ENCODE assay signal across 30 cellular contexts in the genomic region with DNA sequence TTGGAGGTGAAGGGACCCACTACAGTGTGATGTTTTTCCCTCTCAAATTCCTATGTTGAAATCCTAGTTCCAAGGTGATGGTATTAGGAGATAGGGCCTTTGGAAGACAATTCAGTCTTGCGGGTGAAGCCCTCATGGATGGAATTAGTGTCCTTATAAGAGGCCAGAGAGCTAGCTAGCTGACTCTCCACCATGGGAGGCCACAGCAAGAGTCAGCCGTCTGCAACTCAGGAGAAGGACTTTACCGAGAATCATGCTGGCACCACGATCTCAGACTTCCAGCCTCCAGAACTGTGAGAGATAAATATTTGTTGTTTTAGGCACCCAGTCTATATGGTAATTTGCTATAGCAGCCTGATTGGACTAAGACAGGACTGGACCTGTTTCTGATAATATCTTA.
"Had no signal": no experiment of that assay in that cellular context is flagged by ENCODE, and none has a peak within 500 bp of the region (broad histone marks: within the 10 kb centered on the region; RNA-seq: fewer than 3 reads in every experiment).

No MANE protein-coding gene starts in this region.

- H3K36me3 ChIP-seq: adrenal gland, ascending aorta, brain microvascular endothelial cell, breast epithelium, cardiac muscle cell had no signal

- H3K4me1 ChIP-seq: adrenal gland, ascending aorta, body of pancreas, breast epithelium had no signal

- H3K27me3 ChIP-seq: adrenal gland, ascending aorta, body of pancreas, brain microvascular endothelial cell, breast epithelium, cardiac muscle cell had no signal

- H3K4me3 ChIP-seq: adrenal gland, ascending aorta, body of pancreas, breast epithelium, cardiac muscle cell had no signal

- H3K27ac ChIP-seq: adrenal gland, ascending aorta, body of pancreas, brain microvascular endothelial cell, breast epithelium, cardiac muscle cell had no signal

- H3K9me3 ChIP-seq: adrenal gland, ascending aorta, body of pancreas, breast epithelium had no signal

- DNase-seq: activated effector memory CD4-positive, alpha-beta T cell treated with anti-CD3 and anti-CD28 coated beads, Interleukin-2, amount 50 U/mL, for 16 hours; activated effector memory CD4-positive, alpha-beta T cell treated with Interleukin-2 at 50 U/mL for 16 hours; activated gamma-delta T cell; activated gamma-delta T cell treated with Interleukin-2 at 50 U/mL for 16 hours; activated naive CD4-positive, alpha-beta T cell; activated naive CD4-positive, alpha-beta T cell treated with anti-CD3 and anti-CD28 coated beads for 36 hours; activated naive CD4-positive, alpha-beta T cell treated with anti-CD3 and anti-CD28 coated beads, Interleukin-2, amount 10 ng/mL, durations not matched to agents 7 days and 5 days; activated naive CD4-positive, alpha-beta T cell treated with anti-CD3 and anti-CD28 coated beads, Interleukin-2, amount 50 U/mL, for 16 hours; activated naive CD4-positive, alpha-beta T cell treated with Interleukin-2 at 50 U/mL for 16 hours; activated naive CD8-positive, alpha-beta T cell treated with anti-CD3 and anti-CD28 coated beads for 36 hours; activated naive CD8-positive, alpha-beta T cell treated with anti-CD3 and anti-CD28 coated beads, Interleukin-2, amount 10 ng/mL, durations not matched to agents 7 days and 5 days; activated naive CD8-positive, alpha-beta T cell treated with anti-CD3 and anti-CD28 coated beads, Interleukin-2, amount 50 U/mL, for 24 hours; activated T-cell treated with anti-CD3 and anti-CD28 coated beads, Interleukin-2, amount 50 U/mL, for 1 hour; activated T-cell treated with anti-CD3 and anti-CD28 coated beads, Interleukin-2, amount 50 U/mL, for 24 hours; activated T-cell treated with anti-CD3 and anti-CD28 coated beads, Interleukin-2, amount 50 U/mL, for 4 hours; activated T-cell treated with anti-CD3 and anti-CD28 coated beads, Interleukin-2, amount 50 U/mL, for 48 hours; activated T-cell treated with anti-CD3 and anti-CD28 coated beads, Interleukin-2, amount 50 U/mL, for 72 hours; adrenal gland; amniotic stem cell; amygdala; anterior cingulate cortex; aorta; body of pancreas; brain microvascular endothelial cell; caudate nucleus; central memory CD4-positive, alpha-beta T cell; cerebellar nuclear complex had no signal
